ENCODE assay signal across 10 cellular contexts in the genomic region with DNA sequence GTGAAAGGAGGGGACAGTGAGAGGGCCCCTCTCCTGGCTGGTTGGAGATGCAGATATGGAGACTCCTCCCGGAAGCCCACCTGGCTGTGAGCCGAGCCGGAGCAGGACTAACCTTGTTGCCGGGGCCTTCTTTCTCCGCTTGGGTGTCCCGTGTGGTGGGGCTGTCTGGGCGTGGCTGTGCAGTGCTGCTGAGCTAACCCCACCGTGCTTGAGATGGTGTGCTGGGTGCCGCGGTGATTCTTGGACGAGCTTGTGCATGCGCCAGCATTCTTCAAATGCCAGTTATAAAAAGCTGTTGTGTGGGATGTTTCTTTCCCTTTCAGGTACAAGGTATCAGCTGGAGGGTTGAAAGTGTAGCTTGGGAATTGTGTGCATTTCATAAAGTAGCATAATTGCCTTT. TPM values are rescaled to one million over a fixed set of nuclear protein-coding genes. Genes with fewer than 3 reads are reported as not detected.
DNase-seq lines count a peak whose midpoint lies in the region; ATAC-seq and TF ChIP-seq lines count a peak whose summit lies in the region.
"Had no signal": no experiment of that assay in that cellular context is flagged by ENCODE, and none has a peak within 500 bp of the region (broad histone marks: within the 10 kb centered on the region; RNA-seq: fewer than 3 reads in every experiment).

No MANE protein-coding gene starts in this region.

- H3K4me3 ChIP-seq in RWPE2 (ENCODE audit: severe bottlenecking) (no peak overlapping the region), epithelial cell of esophagus (ENCODE audit: low read length) (peak overlapping the region; percentile 44), lung (no peak overlapping the region)

- H3K27ac ChIP-seq in RWPE2 (ENCODE audit: poor library complexity, severe bottlenecking) (peak overlapping the region; percentile 78), lung (ENCODE audit: low read depth in 1 of 2, low read length in 1 of 2) (peak overlapping the region; percentile 17 to 24), temporal lobe (ENCODE audit: low read depth, low read length) (peak overlapping the region; percentile 56)
- H3K27ac ChIP-seq: brain microvascular endothelial cell, KMS-11 had no signal

- H3K4me1 ChIP-seq in RWPE2 (ENCODE audit: insufficient read depth, poor library complexity, severe bottlenecking) (peaks cover 35% of the 10 kb centered on the region), lung (ENCODE audit: control insufficient read depth in 2 of 2, insufficient read depth in 2 of 2, low read length in 2 of 2) (peaks cover 26 to 33% of the 10 kb centered on the region in 2 donors)

- 53 to 80% methylated on average over 12 of the region's 12 CpGs for WGBS in lung, 2 donors

- no peak for TF ChIP-seq CTCF in RWPE2 (IDR thresholded peaks at IDR 0.05; ENCODE audit: poor library complexity, severe bottlenecking)
- no peak for TF ChIP-seq CTCF in epithelial cell of esophagus (IDR thresholded peaks at IDR 0.05; ENCODE audit: insufficient read depth, low read depth, low read length, missing control alignments)
- TF ChIP-seq CTCF in lung (IDR thresholded peaks at IDR 0.05; ENCODE audit: control extremely low read depth, extremely low read depth): no peak

- DNase-seq in RWPE2 (ENCODE audit: low spot score) (peak; percentile 89), epithelial cell of esophagus (ENCODE audit: low read depth) (peak; percentile 93), lung (ENCODE audit: low spot score) (no peak), NCI-H2227 treated with DMSO at 0.1 percent for 48 hours (lab: John Stamatoyannopoulos, UW) (no peak), Kasumi-1 (lab: John Stamatoyannopoulos, UW) (no peak)
- no peak for DNase-seq in stimulated activated CD4-positive, alpha-beta T cell treated with anti-CD3 and anti-CD28 coated beads, Interleukin-15, amount 100 ng/mL, for 24 hours
- DNase-seq: brain microvascular endothelial cell, DMS 273 treated with DMSO at 0.1 percent for 48 hours had no signal

- H3K27me3 ChIP-seq in RWPE2 (ENCODE audit: insufficient read depth, poor library complexity, severe bottlenecking): no peaks in the 10 kb centered on the region
- no peaks in the 10 kb centered on the region for H3K27me3 ChIP-seq in lung (ENCODE audit: control insufficient read depth, insufficient read depth)
- H3K27me3 ChIP-seq: brain microvascular endothelial cell had no signal

- H3K36me3 ChIP-seq in RWPE2 (ENCODE audit: low read depth): peaks cover 60% of the 10 kb centered on the region
- peaks cover 13 to 25% of the 10 kb centered on the region in 2 donors for H3K36me3 ChIP-seq in lung (ENCODE audit: control insufficient read depth in 2 of 2, insufficient read depth in 2 of 2, low read length in 2 of 2)

- peak; percentile 95 for ATAC-seq in RWPE2 (ENCODE audit: low read depth)
- ATAC-seq in lung (ENCODE audit: insufficient read depth, low FRiP score): no peak

- H3K9me3 ChIP-seq in RWPE2 (ENCODE audit: severe bottlenecking): no peaks in the 10 kb centered on the region
- no peaks in the 10 kb centered on the region for H3K9me3 ChIP-seq in lung (ENCODE audit: control insufficient read depth in 2 of 2, insufficient read depth in 1 of 2, low read length in 1 of 2)

RNA-seq across cellular contexts. Expression of gene RAC1, which starts 24.6 kb away (rescaled TPM):
- total RNA-seq in lung (100 to 1,000 TPM in 1 of 2 donors, 10 to 100 TPM in 1; 99.1 to 261 TPM), temporal lobe (52.4 TPM)
- 100 to 1,000 TPM; 251 to 269 TPM for polyA plus RNA-seq in lung

RNA-seq across cellular contexts. Expression of gene DAGLB, which starts 48.8 kb away (rescaled TPM):
- total RNA-seq in lung (10 to 100 TPM; 22.6 to 43.3 TPM), temporal lobe (23.4 TPM)
- 10 to 100 TPM; 13.9 to 16.3 TPM for polyA plus RNA-seq in lung

RNA-seq across cellular contexts. Expression of gene FAM220A, which starts 50.2 kb away (rescaled TPM):
- total RNA-seq in lung (10 to 100 TPM; 16.2 to 16.7 TPM), temporal lobe (29.7 TPM)
- 1 to 10 TPM; 6.1 to 7.5 TPM for polyA plus RNA-seq in lung

Comparison
In these comparisons a context has a peak if more than half of its experiments do, and no peak if none do; other contexts are left out.
1. DNase-seq: peak in RWPE2 (single experiment) and epithelial cell of esophagus (single experiment); none in lung (single experiment), NCI-H2227 treated with DMSO at 0.1 percent for 48 hours (single experiment), stimulated activated CD4-positive, alpha-beta T cell treated with anti-CD3 and anti-CD28 coated beads, Interleukin-15, amount 100 ng/mL, for 24 hours (single experiment) and Kasumi-1 (0 of 2).
2. H3K27ac ChIP-seq: peak in every context shown above with its lines; median percentile 78 in RWPE2; 56 in temporal lobe; 20 in lung.